ENCODE assay signal across 18 cellular contexts in genomic region chr14:50768693-50769092, GRCh38.
DNase-seq lines count a peak whose midpoint lies in the region; ATAC-seq, FAIRE-seq and TF ChIP-seq lines count a peak whose summit lies in the region.
"Had no signal": no experiment of that assay in that cellular context is flagged by ENCODE, and none has a peak within 500 bp of the region (broad histone marks: within the 10 kb centered on the region; RNA-seq: fewer than 3 reads in every experiment).

No MANE protein-coding gene starts in this region.

- no peaks in the 10 kb centered on the region for H3K9me3 ChIP-seq in osteoblast (ENCODE audit: low read depth, low read length)
- H3K9me3 ChIP-seq: spleen had no signal

- H3K36me3 ChIP-seq in brain microvascular endothelial cell (replicated peaks) (peaks cover 5% of the 10 kb centered on the region), osteoblast (ENCODE audit: insufficient read depth, low read length) (peaks cover 19% of the 10 kb centered on the region)

- H3K27ac ChIP-seq in brain microvascular endothelial cell, result peak overlapping the region; percentile 64
- peak overlapping the region; percentile 72 for H3K27ac ChIP-seq in osteoblast (ENCODE audit: low read depth, low read length)
- H3K27ac ChIP-seq: C4-2B had no signal

- H3K27me3 ChIP-seq in brain microvascular endothelial cell (replicated peaks) (no peaks in the 10 kb centered on the region), osteoblast (ENCODE audit: insufficient read depth, low read length) (no peaks in the 10 kb centered on the region)
- H3K27me3 ChIP-seq: spleen had no signal

- no peak overlapping the region for H2AFZ ChIP-seq in osteoblast (ENCODE audit: low read length)

- H3K79me2 ChIP-seq in osteoblast (ENCODE audit: insufficient read depth, low read length), result no peaks in the 10 kb centered on the region

- H3K4me3 ChIP-seq in brain microvascular endothelial cell (ENCODE audit: low read depth, low read length) (no peak overlapping the region), osteoblast (ENCODE audit: insufficient read depth, low read length) (no peak overlapping the region)
- H3K4me3 ChIP-seq: spleen had no signal

- ATAC-seq in GM18498 (IDR thresholded peaks at IDR 0.05; ENCODE audit: unreplicated experiment) (no peak), HG03108 (IDR thresholded peaks at IDR 0.05; ENCODE audit: unreplicated experiment) (no peak), GM18502 (IDR thresholded peaks at IDR 0.05; ENCODE audit: poor library complexity, unreplicated experiment) (no peak)
- ATAC-seq: activated CD8-positive, alpha-beta memory T cell treated with anti-CD3 and anti-CD28 coated beads, Interleukin-2, amount 10 ng/mL, durations not matched to agents 7 days and 5 days had no signal

- in situ Hi-C loops in brain microvascular endothelial cell (cut with HindIII; ENCODE audit: low pct_ligation_motif_present, low sequenced_read_pairs), result no loop called here

- peaks cover 56% of the 10 kb centered on the region for H3K4me1 ChIP-seq in osteoblast (ENCODE audit: insufficient read depth, low read length)

- peak overlapping the region; percentile 10 for H3K4me2 ChIP-seq in osteoblast (ENCODE audit: insufficient read depth, low read length)

- H4K20me1 ChIP-seq in osteoblast (ENCODE audit: insufficient read depth, low read length), result no peaks in the 10 kb centered on the region

- TF ChIP-seq CTCF in brain microvascular endothelial cell (IDR thresholded peaks at IDR 0.05; ENCODE audit: low read depth, low read length, missing control alignments) (no peak), osteoblast (IDR thresholded peaks at IDR 0.05; ENCODE audit: extremely low read depth, low read depth, low read length) (no peak), D721Med (IDR thresholded peaks at IDR 0.05; ENCODE audit: insufficient read depth, missing control alignments) (no peak)

- DNase-seq in DMS 273 (lab: John Stamatoyannopoulos, UW; ENCODE audit: unreplicated experiment) (peak; percentile 44), HT1080 (ENCODE audit: low read depth) (peak; percentile 37), brain microvascular endothelial cell (peak; percentile 27), osteoblast (ENCODE audit: insufficient read length, low spot score, missing footprints) (no peak), D721Med (ENCODE audit: insufficient read length, low spot score) (no peak)
- DNase-seq: activated CD8-positive, alpha-beta memory T cell treated with anti-CD3 and anti-CD28 coated beads, Interleukin-2, amount 10 ng/mL, durations not matched to agents 7 days and 5 days; activated naive CD4-positive, alpha-beta T cell treated with anti-CD3 and anti-CD28 coated beads, Interleukin-2, amount 50 U/mL, for 16 hours; GF-D8; head of caudate nucleus; kidney; NCI-H1105 treated with DMSO at 0.1 percent for 48 hours; NCI-H446 treated with DMSO at 0.1 percent for 48 hours; spleen had no signal

- no peak for FAIRE-seq in D721Med (lab: Jason Lieb, UNC)
- FAIRE-seq: colon, kidney had no signal

Comparison
In these comparisons a context has a peak if more than half of its experiments do, and no peak if none do; other contexts are left out.
1. DNase-seq: peak in DMS 273 (single experiment), HT1080 (single experiment) and brain microvascular endothelial cell (single experiment); none in osteoblast (single experiment) and D721Med (single experiment).